Comparison of ENCODE assay signal across 18 cellular contexts in the genomic region with DNA sequence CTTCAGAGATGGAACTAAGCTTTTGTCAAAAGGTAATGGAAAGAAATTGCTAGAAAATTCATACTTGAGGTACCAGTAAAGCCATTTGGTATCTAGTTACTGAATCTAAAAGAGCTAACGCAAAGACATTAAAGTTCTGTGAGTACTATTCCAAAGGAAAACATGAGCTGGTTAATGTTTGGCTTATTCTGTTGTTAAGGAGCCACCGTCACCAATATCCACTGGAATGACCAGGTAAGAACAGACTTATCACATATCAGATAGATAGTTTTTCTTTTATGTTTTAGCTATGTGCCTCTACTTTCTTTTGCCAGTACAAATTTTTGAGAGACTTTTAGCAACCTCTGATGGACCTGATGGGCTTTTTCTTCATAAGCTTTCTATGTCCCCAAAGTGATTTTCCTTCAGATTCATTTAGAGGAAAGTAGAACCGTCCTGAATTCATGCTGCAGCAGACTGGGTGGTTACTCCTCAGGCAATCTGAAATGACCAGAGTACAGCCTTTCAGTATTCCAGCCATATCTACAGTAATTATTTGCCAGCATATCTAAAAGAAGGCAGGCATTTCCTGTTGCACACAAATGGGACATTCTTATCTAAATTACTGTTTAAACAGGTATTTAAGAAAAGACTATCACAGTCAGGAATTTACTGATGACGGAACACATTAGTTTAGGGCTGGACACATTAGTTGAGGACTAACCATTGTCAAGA.
DNase-seq lines count a peak whose midpoint lies in the region; ATAC-seq, FAIRE-seq and TF ChIP-seq lines count a peak whose summit lies in the region.
"Had no signal": no experiment of that assay in that cellular context is flagged by ENCODE, and none has a peak within 500 bp of the region (broad histone marks: within the 10 kb centered on the region; RNA-seq: fewer than 3 reads in every experiment).

No MANE protein-coding gene starts in this region.

- FAIRE-seq in small intestine (lab: Jason Lieb, UNC), result peak; percentile 81

- no peaks in the 10 kb centered on the region for H3K36me3 Mint-ChIP-seq in WTC11
- H3K36me3 Mint-ChIP-seq in naive thymus-derived CD4-positive, alpha-beta T cell, result no peaks in the 10 kb centered on the region
- no peaks in the 10 kb centered on the region for H3K36me3 Mint-ChIP-seq in osteocyte (ENCODE audit: unreplicated experiment)
- H3K36me3 Mint-ChIP-seq: activated naive CD8-positive, alpha-beta T cell treated with anti-CD3 and anti-CD28 coated beads for 36 hours; natural killer cell had no signal

- intact Hi-C loops in left colon (cut with DNase I, micrococcal nuclease), result no loop called here
- intact Hi-C loops in naive thymus-derived CD4-positive, alpha-beta T cell (cut with micrococcal nuclease), result no loop called here

- 0 out of 2 replicates have a peak overlapping the region, but pooled peaks have one; percentile 9 for H3K27ac Mint-ChIP-seq in WTC11
- no peak overlapping the region for H3K27ac Mint-ChIP-seq in naive thymus-derived CD4-positive, alpha-beta T cell
- H3K27ac Mint-ChIP-seq in osteocyte (ENCODE audit: unreplicated experiment), result no peak overlapping the region
- H3K27ac Mint-ChIP-seq: activated naive CD8-positive, alpha-beta T cell treated with anti-CD3 and anti-CD28 coated beads for 36 hours; activated T-helper 1 cell treated with anti-CD3 and anti-CD28 coated beads, Interleukin-12 subunit alpha, Interleukin-12 subunit beta, Interleukin-2, Interleukin-4 antibody, amounts not matched to agents 30 ng/mL and 10 ng/mL and 1 ng/mL, durations not matched to agents 14 hours and 24 hours and 36 hours; natural killer cell; stimulated activated naive CD8-positive, alpha-beta T cell treated with anti-CD3 and anti-CD28 coated beads, Interleukin-15, Interleukin-2, amounts not matched to agents 100 ng/mL and 50 ng/mL, for 24 hours had no signal

- 15 to 58% (median 28%) methylated on average over 4 of the region's 4 CpGs for WGBS in small intestine, 3 donors

- H3K4me1 Mint-ChIP-seq in WTC11 (peaks cover 26% of the 10 kb centered on the region), osteocyte (ENCODE audit: unreplicated experiment) (peaks cover 33% of the 10 kb centered on the region)
- peaks cover 0 to 2% (median 0%) of the 10 kb centered on the region in 7 donors for H3K4me1 Mint-ChIP-seq in naive thymus-derived CD4-positive, alpha-beta T cell
- H3K4me1 Mint-ChIP-seq: activated naive CD8-positive, alpha-beta T cell treated with anti-CD3 and anti-CD28 coated beads for 36 hours had no signal

- no peaks in the 10 kb centered on the region for H3K36me3 ChIP-seq in small intestine (ENCODE audit: control insufficient read depth in 2 of 2, insufficient read depth in 2 of 2, low read length in 2 of 2)
- H3K36me3 ChIP-seq in naive thymus-derived CD4-positive, alpha-beta T cell (ENCODE audit: control insufficient read depth in 2 of 3, insufficient read depth in 3 of 3, low read length in 3 of 3), result no peaks in the 10 kb centered on the region
- H3K36me3 ChIP-seq: breast epithelium, prostate gland had no signal

- no peak overlapping the region for H3K4me3 ChIP-seq in small intestine (ENCODE audit: low read depth in 1 of 2, low read length in 2 of 2)
- H3K4me3 ChIP-seq in naive thymus-derived CD4-positive, alpha-beta T cell (ENCODE audit: low read length), result no peak overlapping the region
- H3K4me3 ChIP-seq: breast epithelium, prostate gland had no signal

- peak; percentile 88 for DNase-seq in HT-29 (ENCODE audit: low spot score)
- DNase-seq in WTC11 (ENCODE audit: low spot score), result no peak
- no peak for DNase-seq in left colon
- peak; percentile 94 for DNase-seq in small intestine
- DNase-seq in naive thymus-derived CD4-positive, alpha-beta T cell, result no peak
- no peak for DNase-seq in NCI-H446 (lab: John Stamatoyannopoulos, UW)
- DNase-seq in osteocyte (ENCODE audit: extremely low spot score, unreplicated experiment), result no peak
- DNase-seq: activated naive CD8-positive, alpha-beta T cell treated with anti-CD3 and anti-CD28 coated beads for 36 hours; effector CD4-positive, alpha-beta T cell; natural killer cell; NCI-H1694; NCI-H345 had no signal

- CTCF ChIA-PET in WTC11 (lab: Charles Lee), result interaction anchor here (0.9 to 1.8 kb wide), 3 partner anchors 242 to 1178 kb away, joined by 3 to 5 read pairs (median 4); no protein-coding TSS in a partner anchor
- CTCF ChIA-PET in naive thymus-derived CD4-positive, alpha-beta T cell (lab: Charles Lee), result no interaction called here

- H3K9me3 ChIP-seq in small intestine (ENCODE audit: control insufficient read depth, low read depth), result no peaks in the 10 kb centered on the region
- H3K9me3 ChIP-seq in naive thymus-derived CD4-positive, alpha-beta T cell (ENCODE audit: control insufficient read depth in 2 of 3, low read length in 3 of 3), result no peaks in the 10 kb centered on the region
- H3K9me3 ChIP-seq: breast epithelium, prostate gland had no signal

- H3K9me3 Mint-ChIP-seq in WTC11, result no peaks in the 10 kb centered on the region
- peaks cover 0 to 7% (median 0%) of the 10 kb centered on the region in 11 donors for H3K9me3 Mint-ChIP-seq in naive thymus-derived CD4-positive, alpha-beta T cell
- H3K9me3 Mint-ChIP-seq in osteocyte (ENCODE audit: unreplicated experiment), result no peaks in the 10 kb centered on the region
- H3K9me3 Mint-ChIP-seq: activated naive CD8-positive, alpha-beta T cell treated with anti-CD3 and anti-CD28 coated beads for 36 hours; activated T-helper 1 cell treated with anti-CD3 and anti-CD28 coated beads, Interleukin-12 subunit alpha, Interleukin-12 subunit beta, Interleukin-2, Interleukin-4 antibody, amounts not matched to agents 30 ng/mL and 10 ng/mL and 1 ng/mL, durations not matched to agents 14 hours and 24 hours and 36 hours; stimulated activated naive CD8-positive, alpha-beta T cell treated with anti-CD3 and anti-CD28 coated beads, Interleukin-15, Interleukin-2, amounts not matched to agents 100 ng/mL and 50 ng/mL, for 24 hours had no signal

- ATAC-seq in WTC11 (no peak), left colon (peak; percentile 70), esophagus mucosa (no peak)
- no peak for ATAC-seq in naive thymus-derived CD4-positive, alpha-beta T cell
- ATAC-seq: activated CD4-positive, CD25-positive, alpha-beta regulatory T cell treated with anti-CD3 and anti-CD28 coated beads, Interleukin-2, amount 50 U/mL, for 24 hours; natural killer cell had no signal

- H3K27ac ChIP-seq in small intestine (ENCODE audit: low read depth in 1 of 2, low read length in 1 of 2), result peak overlapping the region; percentile 67 to 88
- H3K27ac ChIP-seq in naive thymus-derived CD4-positive, alpha-beta T cell (ENCODE audit: low read depth, low read length), result no peak overlapping the region
- H3K27ac ChIP-seq: breast epithelium, prostate gland had no signal

- no peak overlapping the region for H3K4me3 Mint-ChIP-seq in WTC11
- H3K4me3 Mint-ChIP-seq in naive thymus-derived CD4-positive, alpha-beta T cell, result no peak overlapping the region
- H3K4me3 Mint-ChIP-seq in osteocyte (ENCODE audit: unreplicated experiment), result no peak overlapping the region
- H3K4me3 Mint-ChIP-seq: activated naive CD8-positive, alpha-beta T cell treated with anti-CD3 and anti-CD28 coated beads for 36 hours; activated T-helper 1 cell treated with anti-CD3 and anti-CD28 coated beads, Interleukin-12 subunit alpha, Interleukin-12 subunit beta, Interleukin-2, Interleukin-4 antibody, amounts not matched to agents 30 ng/mL and 10 ng/mL and 1 ng/mL, durations not matched to agents 14 hours and 24 hours and 36 hours; natural killer cell; stimulated activated naive CD8-positive, alpha-beta T cell treated with anti-CD3 and anti-CD28 coated beads, Interleukin-15, Interleukin-2, amounts not matched to agents 100 ng/mL and 50 ng/mL, for 24 hours had no signal

- POLR2A ChIA-PET in WTC11 (lab: Charles Lee), result no interaction called here
- POLR2A ChIA-PET in naive thymus-derived CD4-positive, alpha-beta T cell (lab: Charles Lee), result no interaction called here

- H3K4me1 ChIP-seq in small intestine (ENCODE audit: control insufficient read depth in 2 of 2, insufficient read depth in 1 of 2, low read depth in 1 of 2, low read length in 1 of 2), result peaks cover 3% of the 10 kb centered on the region in 2 donors
- H3K4me1 ChIP-seq in naive thymus-derived CD4-positive, alpha-beta T cell (ENCODE audit: control insufficient read depth in 2 of 2, insufficient read depth in 2 of 2, low read length in 2 of 2), result no peaks in the 10 kb centered on the region
- H3K4me1 ChIP-seq: breast epithelium, prostate gland had no signal

- no peaks in the 10 kb centered on the region for H3K27me3 ChIP-seq in small intestine (ENCODE audit: control insufficient read depth in 2 of 2, insufficient read depth in 2 of 2, low read length in 2 of 2)
- H3K27me3 ChIP-seq in naive thymus-derived CD4-positive, alpha-beta T cell (ENCODE audit: control insufficient read depth in 2 of 2, insufficient read depth in 2 of 2, low read length in 2 of 2), result no peaks in the 10 kb centered on the region
- H3K27me3 ChIP-seq: breast epithelium had no signal

- TF ChIP-seq CTCF in WTC11 (IDR thresholded peaks at IDR 0.05) (no peak), osteocyte (IDR thresholded peaks at IDR 0.05) (no peak)

- H3K27me3 Mint-ChIP-seq in WTC11 (ENCODE audit: low read depth) (no peaks in the 10 kb centered on the region), osteocyte (ENCODE audit: unreplicated experiment) (no peaks in the 10 kb centered on the region)
- peaks cover 5 to 25% (median 14%) of the 10 kb centered on the region in 5 donors for H3K27me3 Mint-ChIP-seq in naive thymus-derived CD4-positive, alpha-beta T cell

Comparison
In these comparisons a context has a peak if more than half of its experiments do, and no peak if none do; other contexts are left out.
1. DNase-seq: peak in HT-29 (single experiment) and small intestine (single experiment); none in WTC11 (single experiment), left colon (0 of 2), naive thymus-derived CD4-positive, alpha-beta T cell (0 of 9), NCI-H446 (0 of 2) and osteocyte (single experiment).